8 cellular contexts compared by ENCODE assay signal in the genomic region with DNA sequence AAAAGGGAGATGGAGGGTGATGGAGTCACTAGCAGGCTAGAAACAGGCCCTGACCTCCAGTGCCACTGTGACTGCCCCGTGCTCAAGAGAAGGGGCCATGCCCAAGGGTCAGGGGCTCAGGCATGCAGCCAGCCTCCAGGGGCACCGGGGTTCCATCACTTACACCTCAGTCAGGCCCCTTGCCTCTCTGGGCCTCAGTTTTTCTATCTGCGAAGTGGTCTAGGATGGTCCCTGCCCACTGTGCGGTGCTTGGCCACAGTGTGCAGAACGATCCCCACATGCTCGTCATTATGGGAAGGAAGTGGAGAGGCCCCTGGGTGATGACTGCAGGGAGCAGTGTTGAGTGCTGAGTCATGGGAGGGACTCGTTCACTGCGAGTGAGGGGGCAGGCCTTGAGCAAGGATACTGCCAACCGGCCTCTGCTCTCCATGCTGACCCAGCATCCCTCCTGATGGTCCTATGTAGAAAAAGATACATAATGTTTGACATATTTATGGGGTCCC. TPM values are rescaled to one million over a fixed set of nuclear protein-coding genes. Genes with fewer than 3 reads are reported as not detected.
DNase-seq lines count a peak whose midpoint lies in the region; ATAC-seq and TF ChIP-seq lines count a peak whose summit lies in the region.

No MANE protein-coding gene starts in this region.

- intact Hi-C loops in ascending aorta (cut with DNase I), result no loop called here

- CTCF ChIA-PET in BJ (lab: Yijun Ruan, JAX), result interaction anchor here (1.6 kb wide), 1 partner anchor 96 kb away, joined by 3 read pairs; no protein-coding TSS in a partner anchor

- POLR2A ChIA-PET in BJ (lab: Charles Lee), result no interaction called here

- TF ChIP-seq CTCF in BJ (IDR thresholded peaks at IDR 0.05; ENCODE audit: insufficient read depth, low read depth, low read length), result 0 out of 2 replicates have a peak, but pooled peaks have one; percentile 14
- no peak for TF ChIP-seq CTCF in ascending aorta (IDR thresholded peaks at IDR 0.05)
- no peak for TF ChIP-seq CTCF in kidney epithelial cell (IDR thresholded peaks at IDR 0.05; ENCODE audit: insufficient read depth, low read length, poor library complexity, severe bottlenecking)

- peak overlapping the region; percentile 54 to 75 for H3K27ac ChIP-seq in ascending aorta

- H3K4me3 ChIP-seq in BJ (ENCODE audit: low read depth, low read length) (no peak overlapping the region), MG63 (no peak overlapping the region), ascending aorta (no peak overlapping the region), kidney epithelial cell (ENCODE audit: low read depth, low read length) (no peak overlapping the region)

- peaks cover 4% of the 10 kb centered on the region in 2 donors for H3K4me1 ChIP-seq in ascending aorta

- DNase-seq in BJ (ENCODE audit: low read depth), result peak; percentile 82
- peak; percentile 95 for DNase-seq in MG63
- peak; percentile 38 to 89 for DNase-seq in ascending aorta (ENCODE audit: low spot score in 2 of 2)
- peak; percentile 60 for DNase-seq in kidney epithelial cell (ENCODE audit: low read depth)
- peak; percentile 93 for DNase-seq in stromal cell of bone marrow (ENCODE audit: low read depth)
- no peak for DNase-seq in DMS153 treated with DMSO at 0.1 percent for 48 hours (lab: John Stamatoyannopoulos, UW; ENCODE audit: unreplicated experiment)

- no peaks in the 10 kb centered on the region for H3K9me3 ChIP-seq in MG63
- no peaks in the 10 kb centered on the region for H3K9me3 ChIP-seq in ascending aorta

- peaks cover 29% of the 10 kb centered on the region for H3K36me3 ChIP-seq in BJ (ENCODE audit: control insufficient read depth, insufficient read depth, low read length)
- peaks cover 78% of the 10 kb centered on the region for H3K36me3 ChIP-seq in MG63
- H3K36me3 ChIP-seq in ascending aorta, result peaks cover 27 to 63% of the 10 kb centered on the region in 2 donors
- peaks cover 2% of the 10 kb centered on the region for H3K36me3 ChIP-seq in kidney epithelial cell (ENCODE audit: control insufficient read depth, insufficient read depth, low read length)

- H3K27me3 ChIP-seq in BJ (ENCODE audit: control insufficient read depth, insufficient read depth, low read length) (no peaks in the 10 kb centered on the region), MG63 (no peaks in the 10 kb centered on the region), ascending aorta (no peaks in the 10 kb centered on the region), kidney epithelial cell (ENCODE audit: control insufficient read depth, insufficient read depth, low read length) (no peaks in the 10 kb centered on the region)

- ATAC-seq in HG02642 (IDR thresholded peaks at IDR 0.05; ENCODE audit: poor library complexity, unreplicated experiment) (no peak), HG03457 (IDR thresholded peaks at IDR 0.05; ENCODE audit: unreplicated experiment) (no peak)

RNA-seq across cellular contexts. Expression of a gene that starts 23.1 kb away (rescaled TPM):
- polyA plus RNA-seq in BJ (2011; rRNA removed), result 50.2 and 85.3 TPM in 2 replicates
- polyA minus RNA-seq in BJ (2011; rRNA and poly(A)+ RNA removed), result 11.9 and 14.3 TPM in 2 replicates
- total RNA-seq in MG63 (2014; rRNA removed; shearing (Covaris generic); ENCODE audit: low replicate concordance), result 112 and 120 TPM in 2 replicates
- 25.0 TPM for total RNA-seq in ascending aorta
- total RNA-seq in kidney epithelial cell, result 35.0 and 37.4 TPM in 2 replicates

RNA-seq across cellular contexts. Expression of a gene that starts 35.3 kb away (rescaled TPM):
- polyA plus RNA-seq in BJ (2011; rRNA removed), result 0.20 and 0.26 TPM in 2 replicates
- polyA minus RNA-seq in BJ (2011; rRNA and poly(A)+ RNA removed), result 0.26 and 0.33 TPM in 2 replicates
- total RNA-seq in MG63 (2014; rRNA removed; shearing (Covaris generic); ENCODE audit: low replicate concordance), result 0.30 TPM in 1 of 2 replicates, not detected in the other
- total RNA-seq in ascending aorta (not detected), kidney epithelial cell (0.33 and 0.55 TPM in 2 replicates)

RNA-seq across cellular contexts. Expression of a gene that starts 58.4 kb away (rescaled TPM):
- polyA plus RNA-seq in BJ (2011; rRNA removed), result 17.9 and 33.7 TPM in 2 replicates
- polyA minus RNA-seq in BJ (2011; rRNA and poly(A)+ RNA removed), result 26.6 and 27.8 TPM in 2 replicates
- total RNA-seq in MG63 (2014; rRNA removed; shearing (Covaris generic); ENCODE audit: low replicate concordance), result 28.9 and 45.7 TPM in 2 replicates
- 22.9 TPM for total RNA-seq in ascending aorta
- 36.2 and 46.7 TPM in 2 replicates for total RNA-seq in kidney epithelial cell
